ENCODE assay signal across 11 cellular contexts in the genomic region with DNA sequence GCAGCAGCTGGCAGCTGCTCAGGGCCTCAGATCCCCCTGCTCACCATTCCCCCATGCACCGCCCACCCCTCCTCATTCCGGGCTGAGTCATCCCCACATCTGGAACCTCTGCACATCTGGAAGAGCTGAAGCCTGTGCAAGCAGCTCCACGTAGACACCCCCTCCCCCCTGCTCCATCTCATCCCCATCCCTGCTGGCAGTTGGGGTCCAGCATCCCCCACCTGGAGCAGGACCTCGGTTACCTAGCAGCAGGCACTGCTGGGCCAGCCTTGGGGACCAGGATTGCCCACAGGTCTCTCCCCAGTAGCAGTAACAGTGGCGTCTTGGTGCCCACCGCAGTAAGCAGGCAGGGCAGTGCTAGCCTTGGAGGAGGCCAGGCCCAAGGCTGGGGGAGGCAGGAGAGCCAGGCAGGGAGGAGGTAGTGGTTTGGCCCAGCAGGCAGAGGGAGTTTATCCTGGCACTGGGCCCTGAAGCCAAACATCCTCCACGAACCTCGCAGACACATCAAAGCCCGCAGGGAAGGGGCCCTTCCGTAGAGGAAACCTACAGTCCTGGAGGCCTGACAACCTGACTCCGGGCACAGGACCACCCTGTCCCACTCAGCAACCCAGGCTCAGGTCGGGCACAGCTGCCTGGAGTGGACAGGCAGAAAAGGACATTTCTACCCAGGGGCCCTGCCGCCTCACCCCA. TPM values are rescaled to one million over a fixed set of nuclear protein-coding genes. Genes with fewer than 3 reads are reported as not detected.
A peak's percentile ranks its signal among the peaks of the same experiment; 100 is the strongest.
DNase-seq lines count a peak whose midpoint lies in the region; ATAC-seq and TF ChIP-seq lines count a peak whose summit lies in the region.
"Had no signal": no experiment of that assay in that cellular context is flagged by ENCODE, and none has a peak within 500 bp of the region (broad histone marks: within the 10 kb centered on the region; RNA-seq: fewer than 3 reads in every experiment).

No MANE protein-coding gene starts in this region.

- H3K9me2 ChIP-seq in GM23338 (ENCODE audit: insufficient read depth) = no peaks in the 10 kb centered on the region

- peaks cover 2% of the 10 kb centered on the region; the same call in 1 of the 2 replicates for H3K27me3 ChIP-seq in GM23338 (ENCODE audit: insufficient read depth)

- peak; percentile 83 for DNase-seq in Calu3
- peak; percentile 67 for DNase-seq in NCI-H2029 treated with DMSO at 0.1 percent for 48 hours (lab: John Stamatoyannopoulos, UW)
- DNase-seq in coronary artery (ENCODE audit: low spot score) = peak; percentile 80
- DNase-seq in osteocyte (ENCODE audit: extremely low spot score, unreplicated experiment) = peak; percentile 92
- DNase-seq in globus pallidus (ENCODE audit: low spot score) = no peak
- no peak for DNase-seq in NOMO-1 (lab: John Stamatoyannopoulos, UW; ENCODE audit: unreplicated experiment in 2 of 2)
- no peak for DNase-seq in GM23338 (ENCODE audit: low spot score)
- DNase-seq: NCI-H2107 had no signal

- H3K79me2 ChIP-seq in GM23338 (replicated peaks; ENCODE audit: insufficient read depth) = no peaks in the 10 kb centered on the region

- H3K27ac Mint-ChIP-seq in Calu3 (ENCODE audit: unreplicated experiment) (no peak overlapping the region), osteocyte (ENCODE audit: unreplicated experiment) (peak overlapping the region; percentile 96), GM23338 (no peak overlapping the region)
- no peak overlapping the region for H3K27ac Mint-ChIP-seq in stimulated activated memory B cell treated with anti-CD40 and anti-IgM and Interleukin-4, amounts not matched to agents 10 μg/mL and 1 μg/mL and 100 μg/mL, for 72 hours

- H3F3A ChIP-seq in GM23338 (replicated peaks; ENCODE audit: low read depth) = no peaks in the 10 kb centered on the region

- H3K4me2 ChIP-seq in GM23338 = no peak overlapping the region

- H3K4me3 ChIP-seq in coronary artery (peak overlapping the region; percentile 47), GM23338 (no peak overlapping the region)
- H3K4me3 ChIP-seq: psoas muscle had no signal

- H3K4me1 Mint-ChIP-seq in Calu3 (ENCODE audit: low read depth, unreplicated experiment) (peaks cover 15% of the 10 kb centered on the region), osteocyte (ENCODE audit: unreplicated experiment) (peaks cover 98% of the 10 kb centered on the region), GM23338 (peaks cover 49% of the 10 kb centered on the region)
- no peaks in the 10 kb centered on the region for H3K4me1 Mint-ChIP-seq in stimulated activated memory B cell treated with anti-CD40 and anti-IgM and Interleukin-4, amounts not matched to agents 10 μg/mL and 1 μg/mL and 100 μg/mL, for 72 hours
- H3K4me1 Mint-ChIP-seq: central memory CD8-positive, alpha-beta T cell had no signal

- H3K36me3 ChIP-seq in GM23338 (ENCODE audit: insufficient read depth) = no peaks in the 10 kb centered on the region

- CTCF ChIA-PET in Calu3 (lab: Charles Lee) = interaction anchor here (1.1 to 1.9 kb wide), 3 partner anchors 48 to 66 kb away, joined by 4 to 7 read pairs (median 6); no protein-coding TSS in a partner anchor

- no peaks in the 10 kb centered on the region for H4K20me1 ChIP-seq in GM23338 (replicated peaks; ENCODE audit: insufficient read depth)

- no TSS peak for BruUV-seq in Calu3 (replicated peaks; lab: Mats Ljungman, UMichigan)

- H3K27ac ChIP-seq in coronary artery = peak overlapping the region; percentile 29 to 63
- no peak overlapping the region for H3K27ac ChIP-seq in GM23338 (ENCODE audit: low read depth)
- H3K27ac ChIP-seq: psoas muscle had no signal

- H3K9me3 Mint-ChIP-seq in Calu3 (ENCODE audit: low read depth, unreplicated experiment) (no peaks in the 10 kb centered on the region), osteocyte (ENCODE audit: unreplicated experiment) (no peaks in the 10 kb centered on the region), GM23338 (no peaks in the 10 kb centered on the region; the same call in 2 of the 3 replicates)
- no peaks in the 10 kb centered on the region for H3K9me3 Mint-ChIP-seq in stimulated activated memory B cell treated with anti-CD40 and anti-IgM and Interleukin-4, amounts not matched to agents 10 μg/mL and 1 μg/mL and 100 μg/mL, for 72 hours
- H3K9me3 Mint-ChIP-seq: central memory CD8-positive, alpha-beta T cell had no signal

- intact Hi-C loops in Calu3 (cut with micrococcal nuclease; ENCODE audit: unreplicated experiment) = no loop called here

- no peak overlapping the region for H3K4me3 Mint-ChIP-seq in Calu3 (ENCODE audit: low read depth, unreplicated experiment)
- H3K4me3 Mint-ChIP-seq in osteocyte (ENCODE audit: unreplicated experiment) = peak overlapping the region; percentile 67
- no peak overlapping the region for H3K4me3 Mint-ChIP-seq in stimulated activated memory B cell treated with anti-CD40 and anti-IgM and Interleukin-4, amounts not matched to agents 10 μg/mL and 1 μg/mL and 100 μg/mL, for 72 hours
- H3K4me3 Mint-ChIP-seq in GM23338 = no peak overlapping the region
- H3K4me3 Mint-ChIP-seq: central memory CD8-positive, alpha-beta T cell had no signal

- TF ChIP-seq CTCF in Calu3 (IDR thresholded peaks at IDR 0.05; ENCODE audit: unreplicated experiment) (no peak), coronary artery (IDR thresholded peaks at IDR 0.05) (no peak), osteocyte (IDR thresholded peaks at IDR 0.05) (peak; percentile 28), GM23338 (conservative IDR thresholded peaks at IDR 0.05; ENCODE audit: low read depth in 2 of 2) (no peak)

- peaks cover 76% of the 10 kb centered on the region for H3K27me3 Mint-ChIP-seq in Calu3 (ENCODE audit: unreplicated experiment)
- H3K27me3 Mint-ChIP-seq in osteocyte (ENCODE audit: unreplicated experiment) = no peaks in the 10 kb centered on the region
- peaks cover 40% of the 10 kb centered on the region for H3K27me3 Mint-ChIP-seq in stimulated activated memory B cell treated with anti-CD40 and anti-IgM and Interleukin-4, amounts not matched to agents 10 μg/mL and 1 μg/mL and 100 μg/mL, for 72 hours
- H3K27me3 Mint-ChIP-seq in GM23338 (ENCODE audit: insufficient read depth, low read depth, poor library complexity) = peaks cover 17% of the 10 kb centered on the region

- H3K4me1 ChIP-seq in GM23338 (ENCODE audit: insufficient read depth) = peaks cover 24% of the 10 kb centered on the region; the same call in 1 of the 2 replicates
- H3K4me1 ChIP-seq: psoas muscle had no signal

- no peak for ATAC-seq in stimulated activated memory B cell treated with anti-CD40 and anti-IgM and Interleukin-4, amounts not matched to agents 10 μg/mL and 1 μg/mL and 100 μg/mL, for 72 hours
- ATAC-seq in GM23338 = no peak
- ATAC-seq: psoas muscle had no signal

- no peaks in the 10 kb centered on the region for H3K36me3 Mint-ChIP-seq in Calu3 (ENCODE audit: insufficient read depth, unreplicated experiment)
- H3K36me3 Mint-ChIP-seq in osteocyte (ENCODE audit: unreplicated experiment) = no peaks in the 10 kb centered on the region
- H3K36me3 Mint-ChIP-seq in stimulated activated memory B cell treated with anti-CD40 and anti-IgM and Interleukin-4, amounts not matched to agents 10 μg/mL and 1 μg/mL and 100 μg/mL, for 72 hours = no peaks in the 10 kb centered on the region
- H3K36me3 Mint-ChIP-seq in GM23338 (ENCODE audit: low read depth) = no peaks in the 10 kb centered on the region

- no peak overlapping the region for H2AFZ ChIP-seq in GM23338

TF ChIP-seq in GM23338, 12 proteins besides CTCF, POLR2A, EP300 and RAD21 (continues in another document):
- TF ChIP-seq ZNF114 (CRISPR knock-in tag; IDR thresholded peaks at IDR 0.05) (no peak), EZH2phosphoT487 (IDR thresholded peaks at IDR 0.05; ENCODE audit: unreplicated experiment) (no peak), NANOG (IDR thresholded peaks at IDR 0.05; ENCODE audit: borderline replicate concordance) (no peak), ZNF331 (CRISPR knock-in tag; IDR thresholded peaks at IDR 0.05; ENCODE audit: low read depth) (no peak), JUNB (IDR thresholded peaks at IDR 0.05; ENCODE audit: unreplicated experiment) (no peak), EZH2 (IDR thresholded peaks at IDR 0.05; ENCODE audit: low read depth, unreplicated experiment) (no peak), CREB1 (CRISPR knock-in tag; IDR thresholded peaks at IDR 0.05; ENCODE audit: low read depth) (no peak), STAT1 (IDR thresholded peaks at IDR 0.05; ENCODE audit: unreplicated experiment) (no peak), POLR2AphosphoS5 (IDR thresholded peaks at IDR 0.05; ENCODE audit: low read depth) (no peak)
- TF ChIP-seq, protein P1, sequence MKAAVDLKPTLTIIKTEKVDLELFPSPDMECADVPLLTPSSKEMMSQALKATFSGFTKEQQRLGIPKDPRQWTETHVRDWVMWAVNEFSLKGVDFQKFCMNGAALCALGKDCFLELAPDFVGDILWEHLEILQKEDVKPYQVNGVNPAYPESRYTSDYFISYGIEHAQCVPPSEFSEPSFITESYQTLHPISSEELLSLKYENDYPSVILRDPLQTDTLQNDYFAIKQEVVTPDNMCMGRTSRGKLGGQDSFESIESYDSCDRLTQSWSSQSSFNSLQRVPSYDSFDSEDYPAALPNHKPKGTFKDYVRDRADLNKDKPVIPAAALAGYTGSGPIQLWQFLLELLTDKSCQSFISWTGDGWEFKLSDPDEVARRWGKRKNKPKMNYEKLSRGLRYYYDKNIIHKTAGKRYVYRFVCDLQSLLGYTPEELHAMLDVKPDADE (IDR thresholded peaks at IDR 0.05) = no peak

RNA-seq across cellular contexts. Expression of a gene that starts 7.7 kb away (rescaled TPM):
- total RNA-seq in Calu3 (2022) = 4.8 and 8.9 TPM in 2 replicates
- total RNA-seq in osteocyte = 4.3 and 6.6 TPM in 2 replicates
- 7.3 and 9.7 TPM in 2 replicates for total RNA-seq in GM23338 (2014; rRNA removed; shearing (Covaris generic))
- polyA plus RNA-seq in GM23338 (2016; fragmentation: Nextera tagmentation; extraction: Ambion mirVana) = 13.4 and 18.4 TPM in 2 replicates
- total RNA-seq: psoas muscle had no signal

Comparison
In these comparisons a context has a peak if more than half of its experiments do, and no peak if none do; other contexts are left out.
1. DNase-seq: peak in Calu3 (single experiment), NCI-H2029 treated with DMSO at 0.1 percent for 48 hours (single experiment), coronary artery (single experiment) and osteocyte (single experiment); none in globus pallidus (single experiment), NOMO-1 (0 of 2) and GM23338 (single experiment).